In the genomic region with DNA sequence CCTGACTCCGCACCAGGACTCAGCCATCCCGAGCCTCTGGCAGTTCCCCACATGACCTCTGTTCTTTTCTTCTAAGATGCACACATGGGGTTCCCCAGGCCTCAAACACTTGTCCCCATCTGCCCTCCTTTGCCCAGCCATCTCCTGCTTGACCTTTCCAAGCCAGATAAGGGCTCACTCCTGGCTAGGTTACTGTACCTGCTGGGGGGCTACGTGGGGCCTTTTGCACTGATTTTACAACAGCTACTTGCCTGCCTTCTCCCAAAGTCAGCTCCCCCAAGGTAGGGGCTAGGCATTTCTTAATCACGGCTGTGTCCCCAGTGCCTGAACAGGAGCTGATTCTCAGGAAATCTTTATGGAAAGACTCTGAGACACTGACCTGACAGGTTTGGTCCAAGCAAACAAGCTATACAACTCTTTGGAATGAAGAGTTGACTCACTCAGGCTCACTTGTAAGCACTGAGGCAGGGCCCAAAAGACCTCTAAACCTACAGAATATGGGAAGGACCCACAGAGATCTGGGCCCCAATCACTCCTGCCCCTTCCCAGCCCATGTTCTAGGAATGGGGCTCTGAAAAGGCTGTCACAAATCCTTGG, we compare ENCODE assay signal across 19 cellular contexts. TPM values are rescaled to one million over a fixed set of nuclear protein-coding genes. Genes with fewer than 3 reads are reported as not detected.
DNase-seq lines count a peak whose midpoint lies in the region; ATAC-seq and TF ChIP-seq lines count a peak whose summit lies in the region.
"Had no signal": no experiment of that assay in that cellular context is flagged by ENCODE, and none has a peak within 500 bp of the region (broad histone marks: within the 10 kb centered on the region; RNA-seq: fewer than 3 reads in every experiment).

No MANE protein-coding gene starts in this region.

- TF ChIP-seq CTCF in CD8-positive, alpha-beta T cell (IDR thresholded peaks at IDR 0.05): no peak
- TF ChIP-seq CTCF in LNCaP clone FGC (IDR thresholded peaks at IDR 0.05; ENCODE audit: control insufficient read depth, extremely low read depth, insufficient read depth) (no peak), neural cell (IDR thresholded peaks at IDR 0.05; ENCODE audit: poor library complexity, severe bottlenecking) (no peak)

- TF ChIP-seq RAD21 in neural cell (conservative IDR thresholded peaks at IDR 0.05): no peak

- no peak overlapping the region for H3K4me3 ChIP-seq in CD8-positive, alpha-beta T cell (ENCODE audit: low read depth, low read length)
- H3K4me3 ChIP-seq in LNCaP clone FGC (ENCODE audit: low read depth, low read length) (peak overlapping the region; percentile 92), neural cell (ENCODE audit: low read length) (peak overlapping the region; percentile 95)
- H3K4me3 ChIP-seq: testis had no signal

- no peak overlapping the region for H3K9ac ChIP-seq in neural cell (ENCODE audit: low read length)

- POLR2A ChIA-PET in CD8-positive, alpha-beta T cell (lab: Charles Lee): no interaction called here

- peaks cover 30% of the 10 kb centered on the region for H3K36me3 Mint-ChIP-seq in CD8-positive, alpha-beta T cell
- peaks cover 12% of the 10 kb centered on the region for H3K36me3 Mint-ChIP-seq in effector memory CD8-positive, alpha-beta T cell (ENCODE audit: insufficient read depth)

- peaks cover 76% of the 10 kb centered on the region for H3K79me2 ChIP-seq in neural cell (replicated peaks; ENCODE audit: insufficient read depth, low read length)

- H3K4me3 Mint-ChIP-seq in CD8-positive, alpha-beta T cell: peak overlapping the region; percentile 51
- H3K4me3 Mint-ChIP-seq in effector memory CD8-positive, alpha-beta T cell: peak overlapping the region; percentile 84 to 89

- H4K20me1 ChIP-seq in neural cell (ENCODE audit: insufficient read depth): no peaks in the 10 kb centered on the region

- peak overlapping the region; percentile 63 for H3K4me2 ChIP-seq in neural cell (ENCODE audit: low read length)

- no peaks in the 10 kb centered on the region for H3K9me2 ChIP-seq in neural cell (ENCODE audit: insufficient read depth, low read length)

- no peak overlapping the region for H2AFZ ChIP-seq in neural cell (ENCODE audit: low read depth, low read length)

- no peaks in the 10 kb centered on the region for H3K27me3 Mint-ChIP-seq in CD8-positive, alpha-beta T cell (ENCODE audit: low read depth)
- H3K27me3 Mint-ChIP-seq in effector memory CD8-positive, alpha-beta T cell: no peaks in the 10 kb centered on the region
- H3K27me3 Mint-ChIP-seq: activated CD4-positive, alpha-beta memory T cell treated with anti-CD3 and anti-CD28 coated beads for 36 hours had no signal

- peaks cover 72% of the 10 kb centered on the region for H3K4me1 Mint-ChIP-seq in CD8-positive, alpha-beta T cell (ENCODE audit: low read depth)
- peaks cover 56 to 65% of the 10 kb centered on the region in 2 donors for H3K4me1 Mint-ChIP-seq in effector memory CD8-positive, alpha-beta T cell (ENCODE audit: low read depth in 2 of 2)

- H3F3A ChIP-seq in neural cell (ENCODE audit: insufficient read depth, low read length, poor library complexity, severe bottlenecking): no peaks in the 10 kb centered on the region

- intact Hi-C loops in CD8-positive, alpha-beta T cell (cut with DNase I, micrococcal nuclease): no loop called here

- no peak for ATAC-seq in CD8-positive, alpha-beta T cell
- no peak for ATAC-seq in effector memory CD8-positive, alpha-beta T cell (replicated peaks)
- ATAC-seq in GM19455 (IDR thresholded peaks at IDR 0.05; ENCODE audit: unreplicated experiment) (no peak), left lobe of liver (no peak)

- H3K9me3 ChIP-seq in CD8-positive, alpha-beta T cell (ENCODE audit: low read length): no peaks in the 10 kb centered on the region
- no peaks in the 10 kb centered on the region for H3K9me3 ChIP-seq in neural cell (ENCODE audit: low read length)
- H3K9me3 ChIP-seq: testis had no signal

- CTCF ChIA-PET in CD8-positive, alpha-beta T cell (lab: Charles Lee): interaction anchor here (1.1 kb wide), 1 partner anchor 29 kb away, joined by 3 read pairs; no protein-coding TSS in a partner anchor

- TF ChIP-seq EP300 in neural cell (conservative IDR thresholded peaks at IDR 0.05; ENCODE audit: poor library complexity, severe bottlenecking): no peak

- H3K9me3 Mint-ChIP-seq in CD8-positive, alpha-beta T cell: no peaks in the 10 kb centered on the region
- H3K9me3 Mint-ChIP-seq in effector memory CD8-positive, alpha-beta T cell: no peaks in the 10 kb centered on the region
- H3K9me3 Mint-ChIP-seq: activated CD4-positive, alpha-beta memory T cell treated with anti-CD3 and anti-CD28 coated beads for 36 hours; T-helper 1 cell treated with Interleukin-12 subunit alpha and Interleukin-12 subunit beta and Interleukin-4 antibody, amounts not matched to agents 30 μg/mL and 1 μg/mL, for 36 hours had no signal

- no peak for DNase-seq in CD8-positive, alpha-beta T cell
- DNase-seq in LNCaP clone FGC (ENCODE audit: low read depth) (no peak), cerebellum (ENCODE audit: low spot score) (no peak), left lobe of liver (ENCODE audit: low spot score) (no peak), KG1 (lab: John Stamatoyannopoulos, UW) (no peak)
- no peak for DNase-seq in effector memory CD8-positive, alpha-beta T cell
- DNase-seq: activated CD4-positive, alpha-beta memory T cell treated with anti-CD3 and anti-CD28 coated beads for 36 hours; dorsolateral prefrontal cortex; glutamatergic neuron; H7; NCI-H1694; testis had no signal

- no peaks in the 10 kb centered on the region for H3K27me3 ChIP-seq in CD8-positive, alpha-beta T cell (ENCODE audit: insufficient read depth, low read length)
- no peaks in the 10 kb centered on the region for H3K27me3 ChIP-seq in neural cell (ENCODE audit: insufficient read depth, low read depth, low read length)
- H3K27me3 ChIP-seq: dorsolateral prefrontal cortex, testis had no signal

- H3K36me3 ChIP-seq in CD8-positive, alpha-beta T cell (ENCODE audit: insufficient read depth, low read length): peaks cover 5% of the 10 kb centered on the region
- no peaks in the 10 kb centered on the region for H3K36me3 ChIP-seq in neural cell (ENCODE audit: insufficient read depth, low read length)

- H3K27ac ChIP-seq in CD8-positive, alpha-beta T cell (ENCODE audit: low read depth, low read length): no peak overlapping the region
- H3K27ac ChIP-seq in neural cell (ENCODE audit: low read length): no peak overlapping the region
- H3K27ac ChIP-seq: dorsolateral prefrontal cortex had no signal

- H3K27ac Mint-ChIP-seq in CD8-positive, alpha-beta T cell: no peak overlapping the region
- H3K27ac Mint-ChIP-seq in effector memory CD8-positive, alpha-beta T cell: peak overlapping the region in 1 of 2 donors; percentile 41
- H3K27ac Mint-ChIP-seq: activated CD4-positive, alpha-beta memory T cell treated with anti-CD3 and anti-CD28 coated beads for 36 hours had no signal

- H3K4me1 ChIP-seq in CD8-positive, alpha-beta T cell (ENCODE audit: insufficient read depth, low read length): peaks cover 37% of the 10 kb centered on the region

TF ChIP-seq in neural cell, 6 proteins besides CTCF, POLR2A, EP300 and RAD21:
- TF ChIP-seq EZH2 (IDR thresholded peaks at IDR 0.05; ENCODE audit: borderline replicate concordance, insufficient read depth, low read length, poor library complexity, severe bottlenecking) (no peak), POLR2AphosphoS5 (IDR thresholded peaks at IDR 0.05) (no peak), SMC3 (conservative IDR thresholded peaks at IDR 0.05; ENCODE audit: poor library complexity) (no peak), TAF1 (IDR thresholded peaks at IDR 0.05; ENCODE audit: low read depth) (no peak), MXI1 (conservative IDR thresholded peaks at IDR 0.05; ENCODE audit: poor library complexity, severe bottlenecking) (no peak)
- TF ChIP-seq, protein P1, sequence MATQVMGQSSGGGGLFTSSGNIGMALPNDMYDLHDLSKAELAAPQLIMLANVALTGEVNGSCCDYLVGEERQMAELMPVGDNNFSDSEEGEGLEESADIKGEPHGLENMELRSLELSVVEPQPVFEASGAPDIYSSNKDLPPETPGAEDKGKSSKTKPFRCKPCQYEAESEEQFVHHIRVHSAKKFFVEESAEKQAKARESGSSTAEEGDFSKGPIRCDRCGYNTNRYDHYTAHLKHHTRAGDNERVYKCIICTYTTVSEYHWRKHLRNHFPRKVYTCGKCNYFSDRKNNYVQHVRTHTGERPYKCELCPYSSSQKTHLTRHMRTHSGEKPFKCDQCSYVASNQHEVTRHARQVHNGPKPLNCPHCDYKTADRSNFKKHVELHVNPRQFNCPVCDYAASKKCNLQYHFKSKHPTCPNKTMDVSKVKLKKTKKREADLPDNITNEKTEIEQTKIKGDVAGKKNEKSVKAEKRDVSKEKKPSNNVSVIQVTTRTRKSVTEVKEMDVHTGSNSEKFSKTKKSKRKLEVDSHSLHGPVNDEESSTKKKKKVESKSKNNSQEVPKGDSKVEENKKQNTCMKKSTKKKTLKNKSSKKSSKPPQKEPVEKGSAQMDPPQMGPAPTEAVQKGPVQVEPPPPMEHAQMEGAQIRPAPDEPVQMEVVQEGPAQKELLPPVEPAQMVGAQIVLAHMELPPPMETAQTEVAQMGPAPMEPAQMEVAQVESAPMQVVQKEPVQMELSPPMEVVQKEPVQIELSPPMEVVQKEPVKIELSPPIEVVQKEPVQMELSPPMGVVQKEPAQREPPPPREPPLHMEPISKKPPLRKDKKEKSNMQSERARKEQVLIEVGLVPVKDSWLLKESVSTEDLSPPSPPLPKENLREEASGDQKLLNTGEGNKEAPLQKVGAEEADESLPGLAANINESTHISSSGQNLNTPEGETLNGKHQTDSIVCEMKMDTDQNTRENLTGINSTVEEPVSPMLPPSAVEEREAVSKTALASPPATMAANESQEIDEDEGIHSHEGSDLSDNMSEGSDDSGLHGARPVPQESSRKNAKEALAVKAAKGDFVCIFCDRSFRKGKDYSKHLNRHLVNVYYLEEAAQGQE (IDR thresholded peaks at IDR 0.05; ENCODE audit: borderline replicate concordance): no peak

RNA-seq across cellular contexts. Expression of a gene that starts 2.5 kb away (rescaled TPM):
- 10 to 100 TPM; 89.2 to 91.9 TPM for total RNA-seq in CD8-positive, alpha-beta T cell
- 351 and 364 TPM in 2 replicates for polyA plus RNA-seq in neural cell
- polyA minus RNA-seq in neural cell: 268 and 287 TPM in 2 replicates
- total RNA-seq in cerebellum: 142 TPM
- total RNA-seq in left lobe of liver: 42.9 TPM

RNA-seq across cellular contexts. Expression of a gene that starts 50.6 kb away (rescaled TPM):
- total RNA-seq in CD8-positive, alpha-beta T cell: not detected
- not detected in 2 replicates for polyA plus RNA-seq in neural cell
- not detected in 2 replicates for polyA minus RNA-seq in neural cell
- total RNA-seq in cerebellum (not detected), left lobe of liver (not detected)
- total RNA-seq: activated CD4-positive, alpha-beta memory T cell treated with anti-CD3 and anti-CD28 coated beads for 36 hours; H7; HT1080; mesenteric fat pad; pulmonary artery endothelial cell; testis had no signal
- polyA plus RNA-seq: adipose tissue had no signal

RNA-seq across cellular contexts. Expression of a gene that starts 55.6 kb away (rescaled TPM):
- not detected for total RNA-seq in CD8-positive, alpha-beta T cell
- 0.10 TPM in 1 of 2 replicates, not detected in the other for polyA plus RNA-seq in neural cell
- not detected in 2 replicates for polyA minus RNA-seq in neural cell
- total RNA-seq in cerebellum (not detected), left lobe of liver (not detected)
- total RNA-seq: activated CD4-positive, alpha-beta memory T cell treated with anti-CD3 and anti-CD28 coated beads for 36 hours; H7; HT1080; mesenteric fat pad; pulmonary artery endothelial cell had no signal
